ENCODE assay signal across 13 cellular contexts in the genomic region with DNA sequence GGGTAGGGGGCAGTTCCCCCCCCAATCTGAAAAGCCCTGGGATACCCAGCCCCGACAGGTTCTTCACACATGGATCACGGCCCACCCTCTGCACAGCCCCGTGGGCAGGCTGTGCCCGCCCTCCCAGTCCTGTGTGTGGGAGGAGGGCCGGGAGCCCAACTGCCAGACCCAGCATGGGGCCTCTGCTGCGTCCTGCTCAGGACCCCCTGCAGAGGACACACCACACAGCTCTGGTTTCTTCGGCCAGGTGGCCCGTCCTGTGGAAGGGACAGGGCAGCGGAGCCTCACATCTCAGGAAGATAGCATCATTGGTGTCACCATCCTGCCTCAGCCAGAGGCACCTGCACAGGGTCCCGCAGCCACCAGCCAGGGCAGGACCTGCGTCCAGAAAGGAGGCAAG.
"Had no signal": no experiment of that assay in that cellular context is flagged by ENCODE, and none has a peak within 500 bp of the region (broad histone marks: within the 10 kb centered on the region; RNA-seq: fewer than 3 reads in every experiment).

No MANE protein-coding gene starts in this region.

- DNase-seq: effector memory CD8-positive, alpha-beta T cell; foreskin keratinocyte; immature natural killer cell; left cardiac atrium; naive thymus-derived CD8-positive, alpha-beta T cell; small intestine; stimulated activated CD4-positive, alpha-beta T cell treated with anti-CD3 and anti-CD28 coated beads, Interleukin-2, amount 100 ng/mL, for 48 hours; stimulated activated naive CD4-positive, alpha-beta T cell treated with Interleukin-2 at 50 U/mL for 16 hours; tibial artery; uterus had no signal

- H3K4me1 ChIP-seq: foreskin keratinocyte, uterus had no signal

- FAIRE-seq: small intestine had no signal

- H3K36me3 Mint-ChIP-seq: immature natural killer cell had no signal

- H3K4me3 ChIP-seq: mucosa of descending colon, tibial artery, upper lobe of left lung, uterus had no signal

- H3K36me3 ChIP-seq: uterus had no signal

- H3K4me1 Mint-ChIP-seq: immature natural killer cell had no signal

- H3K9me3 Mint-ChIP-seq: dendritic cell treated with granulocyte-macrophage colony-stimulating factor and Interleukin-4, amounts not matched to agents 40 ng/mL and 50 ng/mL, for 4 days; effector memory CD8-positive, alpha-beta T cell; immature natural killer cell; naive thymus-derived CD8-positive, alpha-beta T cell had no signal

- H3K27ac Mint-ChIP-seq: dendritic cell treated with granulocyte-macrophage colony-stimulating factor and Interleukin-4, amounts not matched to agents 40 ng/mL and 50 ng/mL, for 4 days; effector memory CD8-positive, alpha-beta T cell; immature natural killer cell; naive thymus-derived CD8-positive, alpha-beta T cell had no signal

- H3K27ac ChIP-seq: foreskin keratinocyte, tibial artery, upper lobe of left lung, uterus had no signal

- H3K9me3 ChIP-seq: mucosa of descending colon, tibial artery, upper lobe of left lung, uterus had no signal

- H3K27me3 ChIP-seq: foreskin keratinocyte, tibial artery, upper lobe of left lung, uterus had no signal

- H3K4me3 Mint-ChIP-seq: dendritic cell treated with granulocyte-macrophage colony-stimulating factor and Interleukin-4, amounts not matched to agents 40 ng/mL and 50 ng/mL, for 4 days; effector memory CD8-positive, alpha-beta T cell; immature natural killer cell; naive thymus-derived CD8-positive, alpha-beta T cell had no signal

- ATAC-seq: effector memory CD8-positive, alpha-beta T cell; foreskin keratinocyte; left cardiac atrium; mucosa of descending colon had no signal

- H3K27me3 Mint-ChIP-seq: dendritic cell treated with granulocyte-macrophage colony-stimulating factor and Interleukin-4, amounts not matched to agents 40 ng/mL and 50 ng/mL, for 4 days; effector memory CD8-positive, alpha-beta T cell; naive thymus-derived CD8-positive, alpha-beta T cell had no signal
